ENCODE assay signal across 8 cellular contexts in the genomic region with DNA sequence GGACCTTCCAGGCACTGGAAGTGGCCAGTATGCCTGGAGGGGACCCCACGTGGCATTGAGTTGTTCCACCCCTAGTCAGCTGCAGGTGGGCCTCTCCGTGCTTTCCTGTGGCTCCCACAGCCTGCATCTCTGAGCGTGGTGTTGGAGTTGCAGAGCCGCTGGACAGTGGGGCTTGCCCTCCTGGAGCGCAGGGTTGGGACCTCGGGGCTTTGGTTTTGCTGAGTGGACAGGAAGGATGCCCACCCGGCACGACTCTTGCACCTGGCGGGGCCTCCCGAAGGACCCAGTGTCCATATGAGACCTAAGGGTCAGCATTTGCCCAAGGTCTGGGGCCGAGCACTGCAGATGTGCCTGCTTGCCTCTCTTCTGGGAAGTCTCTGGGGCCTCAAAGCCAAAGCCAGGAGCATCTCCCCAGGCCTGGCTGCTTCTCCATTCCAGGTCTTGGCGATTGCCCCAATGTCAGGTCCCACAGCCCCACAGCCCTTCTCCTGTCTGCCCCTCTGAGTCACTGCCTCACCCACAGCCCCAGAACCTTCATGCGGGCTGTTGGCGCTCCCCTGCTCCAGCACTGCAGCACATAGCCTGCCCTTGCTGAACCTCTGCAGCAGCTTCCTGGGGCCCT. TPM values are rescaled to one million over a fixed set of nuclear protein-coding genes. Genes with fewer than 3 reads are reported as not detected.
A peak's percentile ranks its signal among the peaks of the same experiment; 100 is the strongest.
DNase-seq lines count a peak whose midpoint lies in the region; ATAC-seq, FAIRE-seq and TF ChIP-seq lines count a peak whose summit lies in the region.

No MANE protein-coding gene starts in this region.

- peak overlapping the region; percentile 41; the same call in 1 of the 2 replicates for H3K9ac ChIP-seq in SK-N-SH

- H3F3A ChIP-seq in SK-N-SH (replicated peaks; ENCODE audit: insufficient read depth): peaks cover 3% of the 10 kb centered on the region

- peak overlapping the region; percentile 76 to 85 for H3K4me3 ChIP-seq in SK-N-SH (ENCODE audit: low read depth in 2 of 2, low read length in 1 of 2)
- H3K4me3 ChIP-seq in fibroblast of mammary gland (ENCODE audit: control insufficient read depth, low read depth, low read length): peak overlapping the region; percentile 56
- H3K4me3 ChIP-seq in skeletal muscle cell (ENCODE audit: low read depth, low read length): peak overlapping the region; percentile 74

- H3K4me1 ChIP-seq in SK-N-SH (ENCODE audit: control insufficient read depth in 1 of 2, insufficient read depth in 2 of 2, low read depth in 1 of 2, low read length in 1 of 2): peaks cover 0 to 25% of the 10 kb centered on the region in 2 experiments; a peak in 1 of 4 replicates

- H3K9me2 ChIP-seq in SK-N-SH: no peaks in the 10 kb centered on the region

- H3K27ac ChIP-seq in SK-N-SH (ENCODE audit: low read depth in 2 of 2, low read length in 1 of 2): no peak overlapping the region

- no peak overlapping the region for H2AFZ ChIP-seq in SK-N-SH (ENCODE audit: low read depth)

- no peaks in the 10 kb centered on the region for H3K9me3 ChIP-seq in SK-N-SH

- peaks cover 39% of the 10 kb centered on the region for H4K20me1 ChIP-seq in SK-N-SH (ENCODE audit: insufficient read depth)

- FAIRE-seq in GM19239 (lab: Jason Lieb, UNC): no peak

- no peaks in the 10 kb centered on the region for H3K27me3 ChIP-seq in SK-N-SH (ENCODE audit: insufficient read depth)

- TF ChIP-seq CTCF in SK-N-SH (IDR thresholded peaks at IDR 0.05) (no peak), fibroblast of mammary gland (conservative IDR thresholded peaks at IDR 0.05; ENCODE audit: control insufficient read depth, insufficient read depth, low read depth, low read length) (no peak)

- peak overlapping the region; percentile 98 for H3K4me2 ChIP-seq in SK-N-SH

- DNase-seq in GM19239 (ENCODE audit: insufficient read length, low spot score): peak; percentile 12
- peak; percentile 28 for DNase-seq in SK-N-SH
- no peak for DNase-seq in fibroblast of mammary gland (ENCODE audit: low read depth)
- no peak for DNase-seq in skeletal muscle cell (ENCODE audit: low read depth)
- DNase-seq in NCI-H2029 treated with DMSO at 0.1 percent for 48 hours (lab: John Stamatoyannopoulos, UW): no peak
- no peak for DNase-seq in SK-N-DZ (ENCODE audit: low spot score)
- DNase-seq in activated CD4-positive, CD25-positive, alpha-beta regulatory T cell treated with anti-CD3 and anti-CD28 coated beads, Interleukin-2, amount 50 U/mL, for 72 hours: no peak

- TF ChIP-seq EP300 in SK-N-SH (IDR thresholded peaks at IDR 0.05; ENCODE audit: borderline replicate concordance in 1 of 2, low read depth in 1 of 2, low read length in 1 of 2): no peak

- POLR2A ChIA-PET in SK-N-SH (lab: Yijun Ruan, JAX): no interaction called here

- ATAC-seq in HG02623 (IDR thresholded peaks at IDR 0.05; ENCODE audit: unreplicated experiment): no peak

- no peaks in the 10 kb centered on the region for H3K36me3 ChIP-seq in SK-N-SH (replicated peaks in 1 of 2; ENCODE audit: control insufficient read depth in 1 of 2, insufficient read depth in 2 of 2, low read length in 1 of 2)

- peaks cover 58% of the 10 kb centered on the region for H3K79me2 ChIP-seq in SK-N-SH (ENCODE audit: insufficient read depth)

- TF ChIP-seq RAD21 in SK-N-SH (IDR thresholded peaks at IDR 0.05; ENCODE audit: low read length): no peak

- WGBS in SK-N-SH (ENCODE audit: low lambda C conversion rate): 87% methylated on average over 9 of the region's 14 CpGs

- CTCF ChIA-PET in SK-N-SH (lab: Yijun Ruan, JAX): interaction anchor here (0.7 to 2.0 kb wide), 7 partner anchors 17 to 174 kb away, joined by 3 to 7 read pairs (median 3); no protein-coding TSS in a partner anchor

TF ChIP-seq in SK-N-SH, 30 proteins besides CTCF, POLR2A, EP300 and RAD21:
- TF ChIP-seq GABPA (IDR thresholded peaks at IDR 0.05; ENCODE audit: low read depth) (no peak), SIN3A (IDR thresholded peaks at IDR 0.05; ENCODE audit: borderline replicate concordance, low read depth, low read length) (no peak), TCF12 (IDR thresholded peaks at IDR 0.05) (no peak), TAF1 (IDR thresholded peaks at IDR 0.05; ENCODE audit: borderline replicate concordance, low read depth, low read length) (no peak), RXRA (IDR thresholded peaks at IDR 0.05; ENCODE audit: borderline replicate concordance, low read depth) (no peak), FOXM1 (IDR thresholded peaks at IDR 0.05; ENCODE audit: low read depth) (no peak), JUND (IDR thresholded peaks at IDR 0.05) (no peak), GATA2 (CRISPR knock-in tag; IDR thresholded peaks at IDR 0.05) (no peak), CHD2 (IDR thresholded peaks at IDR 0.05; ENCODE audit: low read length, partially characterized antibody) (no peak), TEAD4 (IDR thresholded peaks at IDR 0.05; ENCODE audit: borderline replicate concordance, insufficient read depth) (no peak), RCOR1 (IDR thresholded peaks at IDR 0.05; ENCODE audit: low read length) (no peak), ELF1 (IDR thresholded peaks at IDR 0.05) (no peak), EZH2phosphoT487 (IDR thresholded peaks at IDR 0.05; ENCODE audit: borderline replicate concordance, low read depth) (no peak), NFIC (IDR thresholded peaks at IDR 0.05; ENCODE audit: borderline replicate concordance) (no peak), NRF1 (IDR thresholded peaks at IDR 0.05; ENCODE audit: low read depth, low read length) (no peak), RFX5 (IDR thresholded peaks at IDR 0.05; ENCODE audit: low read length) (no peak)
- TF ChIP-seq, protein P1, sequence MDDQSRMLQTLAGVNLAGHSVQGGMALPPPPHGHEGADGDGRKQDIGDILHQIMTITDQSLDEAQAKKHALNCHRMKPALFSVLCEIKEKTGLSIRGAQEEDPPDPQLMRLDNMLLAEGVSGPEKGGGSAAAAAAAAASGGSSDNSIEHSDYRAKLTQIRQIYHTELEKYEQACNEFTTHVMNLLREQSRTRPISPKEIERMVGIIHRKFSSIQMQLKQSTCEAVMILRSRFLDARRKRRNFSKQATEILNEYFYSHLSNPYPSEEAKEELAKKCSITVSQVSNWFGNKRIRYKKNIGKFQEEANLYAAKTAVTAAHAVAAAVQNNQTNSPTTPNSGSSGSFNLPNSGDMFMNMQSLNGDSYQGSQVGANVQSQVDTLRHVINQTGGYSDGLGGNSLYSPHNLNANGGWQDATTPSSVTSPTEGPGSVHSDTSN (IDR thresholded peaks at IDR 0.05): no peak
- TF ChIP-seq, protein P2, sequence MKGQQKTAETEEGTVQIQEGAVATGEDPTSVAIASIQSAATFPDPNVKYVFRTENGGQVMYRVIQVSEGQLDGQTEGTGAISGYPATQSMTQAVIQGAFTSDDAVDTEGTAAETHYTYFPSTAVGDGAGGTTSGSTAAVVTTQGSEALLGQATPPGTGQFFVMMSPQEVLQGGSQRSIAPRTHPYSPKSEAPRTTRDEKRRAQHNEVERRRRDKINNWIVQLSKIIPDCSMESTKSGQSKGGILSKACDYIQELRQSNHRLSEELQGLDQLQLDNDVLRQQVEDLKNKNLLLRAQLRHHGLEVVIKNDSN (IDR thresholded peaks at IDR 0.05; ENCODE audit: borderline replicate concordance, low read depth): no peak
- TF ChIP-seq, protein P3, sequence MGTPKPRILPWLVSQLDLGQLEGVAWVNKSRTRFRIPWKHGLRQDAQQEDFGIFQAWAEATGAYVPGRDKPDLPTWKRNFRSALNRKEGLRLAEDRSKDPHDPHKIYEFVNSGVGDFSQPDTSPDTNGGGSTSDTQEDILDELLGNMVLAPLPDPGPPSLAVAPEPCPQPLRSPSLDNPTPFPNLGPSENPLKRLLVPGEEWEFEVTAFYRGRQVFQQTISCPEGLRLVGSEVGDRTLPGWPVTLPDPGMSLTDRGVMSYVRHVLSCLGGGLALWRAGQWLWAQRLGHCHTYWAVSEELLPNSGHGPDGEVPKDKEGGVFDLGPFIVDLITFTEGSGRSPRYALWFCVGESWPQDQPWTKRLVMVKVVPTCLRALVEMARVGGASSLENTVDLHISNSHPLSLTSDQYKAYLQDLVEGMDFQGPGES (IDR thresholded peaks at IDR 0.05; ENCODE audit: low read depth, low read length): no peak
- TF ChIP-seq, protein P4, sequence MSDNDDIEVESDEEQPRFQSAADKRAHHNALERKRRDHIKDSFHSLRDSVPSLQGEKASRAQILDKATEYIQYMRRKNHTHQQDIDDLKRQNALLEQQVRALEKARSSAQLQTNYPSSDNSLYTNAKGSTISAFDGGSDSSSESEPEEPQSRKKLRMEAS (IDR thresholded peaks at IDR 0.05; ENCODE audit: low read depth): no peak
TF ChIP-seq in SK-N-SH: peak in this region for 0.

RNA-seq across cellular contexts. Expression of a gene that starts 1.5 kb away (rescaled TPM):
- 27.4 and 42.7 TPM in 2 replicates for polyA plus RNA-seq in SK-N-SH (2012; rRNA removed)
- 17.6 and 26.9 TPM in 2 replicates for polyA plus RNA-seq in SK-N-SH (2012; cell fraction: cytosol; rRNA removed)
- 174 and 202 TPM in 2 replicates for polyA plus RNA-seq in SK-N-SH (2012; cell fraction: nucleus; rRNA removed)
- 21.0 and 31.3 TPM in 2 replicates for polyA plus RNA-seq in SK-N-DZ (2014; cell fraction: cytosol; rRNA removed)
- 175 and 199 TPM in 2 replicates for polyA plus RNA-seq in SK-N-DZ (2014; cell fraction: nucleus; rRNA removed)

RNA-seq across cellular contexts. Expression of a gene that starts 15.3 kb away (rescaled TPM):
- 10.2 and 15.7 TPM in 2 replicates for polyA plus RNA-seq in SK-N-SH (2012; rRNA removed)
- polyA plus RNA-seq in SK-N-SH (2012; cell fraction: cytosol; rRNA removed): 6.7 and 10.4 TPM in 2 replicates
- 48.8 and 58.4 TPM in 2 replicates for polyA plus RNA-seq in SK-N-SH (2012; cell fraction: nucleus; rRNA removed)
- 19.0 and 21.0 TPM in 2 replicates for polyA plus RNA-seq in SK-N-DZ (2014; cell fraction: cytosol; rRNA removed)
- polyA plus RNA-seq in SK-N-DZ (2014; cell fraction: nucleus; rRNA removed): 39.7 and 48.3 TPM in 2 replicates

Comparison
In these comparisons a context has a peak if more than half of its experiments do, and no peak if none do; other contexts are left out.
1. DNase-seq: peak in GM19239 (single experiment) and SK-N-SH (single experiment); none in fibroblast of mammary gland (single experiment), skeletal muscle cell (single experiment), NCI-H2029 treated with DMSO at 0.1 percent for 48 hours (single experiment), SK-N-DZ (single experiment) and activated CD4-positive, CD25-positive, alpha-beta regulatory T cell treated with anti-CD3 and anti-CD28 coated beads, Interleukin-2, amount 50 U/mL, for 72 hours (single experiment).
2. Peak in every context shown above with its lines, with median percentiles within 50 percentile points of each other: H3K4me3 ChIP-seq.